8 cellular contexts compared by ENCODE assay signal in genomic region chr4:105708376-105709080, GRCh38. TPM values are rescaled to one million over a fixed set of nuclear protein-coding genes. Genes with fewer than 3 reads are reported as not detected.
DNase-seq lines count a peak whose midpoint lies in the region; ATAC-seq lines count a peak whose summit lies in the region.

A gene with protein sequence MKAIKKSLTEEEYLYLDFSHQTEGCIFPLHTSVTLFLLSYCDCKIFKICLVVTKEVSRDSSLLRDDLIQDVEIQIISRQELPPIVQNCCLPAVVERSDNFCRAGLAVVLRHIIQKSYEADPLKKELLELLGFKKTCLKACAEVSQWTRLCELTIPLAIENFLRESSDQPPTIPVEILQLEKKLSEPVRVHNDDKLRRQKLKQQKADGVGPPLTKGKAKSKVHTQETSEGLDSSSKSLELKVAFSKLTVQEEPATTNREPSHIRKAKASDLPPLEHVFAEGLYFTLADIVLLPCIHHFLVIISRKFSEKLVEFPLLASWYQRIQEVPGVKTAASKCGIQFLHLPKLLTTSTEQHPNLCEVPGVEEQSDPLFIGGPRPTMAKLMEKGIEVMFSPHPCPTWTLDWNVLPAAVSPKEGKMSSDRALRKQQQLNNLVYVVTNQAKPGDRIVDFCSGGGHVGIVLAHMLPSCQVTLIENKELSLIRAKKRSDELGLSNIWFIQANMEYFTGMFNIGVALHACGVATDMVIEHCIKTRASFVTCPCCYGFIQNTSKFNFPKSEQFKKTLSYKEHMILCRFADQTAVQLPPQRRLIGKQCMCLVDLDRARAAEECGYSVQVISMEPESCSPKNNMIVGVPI (plus strand): TSS chr4:105708784. CDS start chr4:105717614, 8,830 bp downstream.
A gene with protein sequence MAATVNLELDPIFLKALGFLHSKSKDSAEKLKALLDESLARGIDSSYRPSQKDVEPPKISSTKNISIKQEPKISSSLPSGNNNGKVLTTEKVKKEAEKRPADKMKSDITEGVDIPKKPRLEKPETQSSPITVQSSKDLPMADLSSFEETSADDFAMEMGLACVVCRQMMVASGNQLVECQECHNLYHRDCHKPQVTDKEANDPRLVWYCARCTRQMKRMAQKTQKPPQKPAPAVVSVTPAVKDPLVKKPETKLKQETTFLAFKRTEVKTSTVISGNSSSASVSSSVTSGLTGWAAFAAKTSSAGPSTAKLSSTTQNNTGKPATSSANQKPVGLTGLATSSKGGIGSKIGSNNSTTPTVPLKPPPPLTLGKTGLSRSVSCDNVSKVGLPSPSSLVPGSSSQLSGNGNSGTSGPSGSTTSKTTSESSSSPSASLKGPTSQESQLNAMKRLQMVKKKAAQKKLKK (minus strand): TSS chr4:105708689. CDS start chr4:105700005, 8,684 bp downstream.

- H3K4me1 ChIP-seq in CD8-positive, alpha-beta memory T cell (ENCODE audit: insufficient read depth, low read length), result peaks cover 32% of the 10 kb centered on the region
- H3K4me1 ChIP-seq in effector memory CD4-positive, alpha-beta T cell (ENCODE audit: control insufficient read depth, insufficient read depth, low read length, poor library complexity, severe bottlenecking), result no peaks in the 10 kb centered on the region

- H3K27ac Mint-ChIP-seq in CD8-positive, alpha-beta memory T cell, result peak within 1 kb of the TSS; percentile 91 to 100 (median 98)

- peak within 1 kb of the TSS; percentile 96 for H3K4me3 ChIP-seq in CD8-positive, alpha-beta memory T cell (ENCODE audit: low read length)
- H3K4me3 ChIP-seq in effector memory CD4-positive, alpha-beta T cell (ENCODE audit: insufficient read depth, low read depth, low read length, poor library complexity, severe bottlenecking), result peak within 1 kb of the TSS; percentile 97

- H3K9me3 ChIP-seq in CD8-positive, alpha-beta memory T cell (ENCODE audit: low read length), result no peaks in the 10 kb centered on the region
- no peaks in the 10 kb centered on the region for H3K9me3 ChIP-seq in effector memory CD4-positive, alpha-beta T cell (ENCODE audit: control insufficient read depth, low read length)

- CTCF ChIA-PET in CD8-positive, alpha-beta memory T cell (lab: Charles Lee), result interaction anchor here (1.1 to 1.6 kb wide), 2 partner anchors 13 to 235 kb away, joined by 4 to 5 read pairs; partner anchors contain the start of gene PPA2
- CTCF ChIA-PET in activated CD8-positive, alpha-beta memory T cell treated with anti-CD3 and anti-CD28 coated beads for 36 hours (lab: Charles Lee), result no interaction called here

- H3K27me3 Mint-ChIP-seq in CD8-positive, alpha-beta memory T cell, result no peaks in the 10 kb centered on the region

- H3K36me3 Mint-ChIP-seq in CD8-positive, alpha-beta memory T cell, result peaks cover 0 to 12% (median 2%) of the 10 kb centered on the region in 3 donors

- no peaks in the 10 kb centered on the region for H3K27me3 ChIP-seq in CD8-positive, alpha-beta memory T cell (ENCODE audit: insufficient read depth, low read length, poor library complexity, severe bottlenecking)
- H3K27me3 ChIP-seq in effector memory CD4-positive, alpha-beta T cell (replicated peaks; ENCODE audit: control insufficient read depth, insufficient read depth, low read length, poor library complexity, severe bottlenecking), result no peaks in the 10 kb centered on the region

- DNase-seq in CD8-positive, alpha-beta memory T cell, result peak; percentile 78 to 87 (median 82)
- DNase-seq in HS-5 (ENCODE audit: low read depth) (peak; percentile 74), lung microvascular endothelial cell (ENCODE audit: low read depth in 2 of 2) (peak; percentile 96 to 97)
- peak; percentile 72 for DNase-seq in NK-92 treated with Interleukin-12 subunit alpha and Interleukin-12 subunit beta, amount 100 ng/mL, for 24 hours (lab: John Stamatoyannopoulos, UW)
- DNase-seq in effector memory CD4-positive, alpha-beta T cell, result peak; percentile 73 to 82 (median 77)
- peak; percentile 80 to 83 (median 80) for DNase-seq in stimulated activated CD4-positive, alpha-beta T cell treated with anti-CD3 and anti-CD28 coated beads, TNF-alpha, amount 100 ng/mL, for 48 hours (ENCODE audit: low read depth in 3 of 3)

- peak; percentile 78 for ATAC-seq in GM19468 (IDR thresholded peaks at IDR 0.05; ENCODE audit: extremely low read depth, unreplicated experiment)

- peak within 1 kb of the TSS; percentile 84 for H3K27ac ChIP-seq in CD8-positive, alpha-beta memory T cell (ENCODE audit: low read depth, low read length)
- peak within 1 kb of the TSS; percentile 81 for H3K27ac ChIP-seq in effector memory CD4-positive, alpha-beta T cell (ENCODE audit: insufficient read depth, low read length, poor library complexity, severe bottlenecking)

- H3K4me1 Mint-ChIP-seq in CD8-positive, alpha-beta memory T cell, result peaks cover 9 to 39% (median 33%) of the 10 kb centered on the region in 3 donors

- H3K4me3 Mint-ChIP-seq in CD8-positive, alpha-beta memory T cell, result peak within 1 kb of the TSS; percentile 99 to 100 (median 99)

- POLR2A ChIA-PET in CD8-positive, alpha-beta memory T cell (lab: Charles Lee), result interaction anchor here (1.0 to 1.1 kb wide), 2 partner anchors 11 to 235 kb away, joined by 4 to 5 read pairs; partner anchors contain the start of gene PPA2
- POLR2A ChIA-PET in activated CD8-positive, alpha-beta memory T cell treated with anti-CD3 and anti-CD28 coated beads for 36 hours (lab: Charles Lee), result interaction anchor here (0.8 to 1.0 kb wide), 2 partner anchors 10 to 50 kb away, joined by 3 read pairs; no protein-coding TSS in a partner anchor

- H3K9me3 Mint-ChIP-seq in CD8-positive, alpha-beta memory T cell, result no peaks in the 10 kb centered on the region

- H3K36me3 ChIP-seq in CD8-positive, alpha-beta memory T cell (ENCODE audit: insufficient read depth, low read length), result no peaks in the 10 kb centered on the region
- H3K36me3 ChIP-seq in effector memory CD4-positive, alpha-beta T cell (ENCODE audit: control insufficient read depth, insufficient read depth, low read length), result no peaks in the 10 kb centered on the region

RNA-seq across cellular contexts. Expression of the first gene that starts in this region (rescaled TPM):
- total RNA-seq in CD8-positive, alpha-beta memory T cell, result 10 to 100 TPM; 20.5 to 22.4 TPM
- 3.2 TPM for polyA plus RNA-seq in CD8-positive, alpha-beta memory T cell
- 10 to 100 TPM; 21.3 to 23.1 TPM for total RNA-seq in activated CD8-positive, alpha-beta memory T cell treated with anti-CD3 and anti-CD28 coated beads for 36 hours
- total RNA-seq in lung microvascular endothelial cell, result 5.4 and 5.9 TPM in 2 replicates

RNA-seq across cellular contexts. Expression of the second gene that starts in this region (rescaled TPM):
- 10 to 100 TPM; 20.2 to 21.8 TPM for total RNA-seq in CD8-positive, alpha-beta memory T cell
- 27.3 TPM for polyA plus RNA-seq in CD8-positive, alpha-beta memory T cell
- 10 to 100 TPM; 21.3 to 22.1 TPM for total RNA-seq in activated CD8-positive, alpha-beta memory T cell treated with anti-CD3 and anti-CD28 coated beads for 36 hours
- total RNA-seq in lung microvascular endothelial cell, result 8.1 and 12.1 TPM in 2 replicates

Comparison
In these comparisons a context has a peak if more than half of its experiments do, and no peak if none do; other contexts are left out.
1. Peak in every context shown above with its lines: DNase-seq, ATAC-seq, H3K4me3 ChIP-seq and H3K27ac ChIP-seq.